ENCODE assay signal across 1 cellular context in the genomic region with DNA sequence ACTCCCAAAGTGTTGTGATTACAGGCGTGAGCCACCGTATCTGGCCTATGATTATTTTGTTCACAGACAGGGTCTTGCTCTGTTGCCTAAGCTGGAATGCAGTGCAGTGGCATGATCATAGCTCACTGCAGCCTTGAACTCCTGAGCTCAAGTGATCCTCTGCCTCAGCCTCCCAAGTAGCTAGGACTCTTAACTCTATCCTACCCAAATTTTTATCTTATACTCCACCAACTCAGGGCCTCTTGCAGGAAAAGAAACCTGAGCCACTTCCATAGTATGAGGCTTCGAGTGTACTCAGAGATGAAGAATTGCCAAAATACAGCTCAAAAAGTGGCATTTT.
TF ChIP-seq lines count a peak whose summit lies in the region.

No MANE protein-coding gene starts in this region.

TF ChIP-seq in endothelial cell of umbilical vein, 7 proteins besides CTCF, POLR2A, EP300 and RAD21 (continued from another document):
- TF ChIP-seq GATA2 (IDR thresholded peaks at IDR 0.05; ENCODE audit: insufficient read depth, insufficient read length, low read depth, low read length) (no peak), POLR2AphosphoS5 (IDR thresholded peaks at IDR 0.05; ENCODE audit: insufficient read depth, low read depth, low read length) (no peak)
